In the genomic region with DNA sequence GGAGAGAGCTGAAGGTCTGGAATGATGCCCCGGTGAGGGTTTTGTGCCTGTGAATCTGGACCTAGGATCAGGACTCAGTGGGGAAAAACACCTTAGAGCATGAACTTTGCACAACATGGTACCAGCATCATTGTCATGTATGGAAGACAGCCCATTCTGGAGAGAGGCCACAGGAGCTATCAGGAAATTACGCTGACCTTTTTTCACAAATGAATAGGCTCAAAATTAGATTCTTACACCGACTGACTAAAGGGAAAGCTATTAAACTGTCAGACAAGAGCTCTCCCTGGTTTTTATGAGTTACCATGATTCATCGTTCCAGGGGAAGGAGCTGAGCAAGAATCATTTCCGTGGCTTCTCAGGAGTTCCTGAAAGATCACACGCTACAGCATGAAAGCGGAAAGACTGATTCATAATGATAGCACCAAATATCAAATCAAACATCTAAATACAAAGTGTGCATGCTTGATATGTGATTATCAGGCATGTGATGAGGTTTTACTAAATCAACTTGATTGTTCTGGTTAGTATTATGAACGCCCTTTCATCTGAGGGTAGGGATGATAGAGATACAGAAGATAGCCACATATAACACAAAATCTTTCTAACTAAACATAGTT, we compare ENCODE assay signal across 12 cellular contexts.
A peak's percentile ranks its signal among the peaks of the same experiment; 100 is the strongest.
DNase-seq lines count a peak whose midpoint lies in the region; ATAC-seq and TF ChIP-seq lines count a peak whose summit lies in the region.
"Had no signal": no experiment of that assay in that cellular context is flagged by ENCODE, and none has a peak within 500 bp of the region (broad histone marks: within the 10 kb centered on the region; RNA-seq: fewer than 3 reads in every experiment).

No MANE protein-coding gene starts in this region.

- H3K27me3 Mint-ChIP-seq in effector memory CD8-positive, alpha-beta T cell = no peaks in the 10 kb centered on the region
- no peaks in the 10 kb centered on the region for H3K27me3 Mint-ChIP-seq in progenitor cell of endocrine pancreas
- H3K27me3 Mint-ChIP-seq: activated B cell treated with CpG ODN at 0.5 μM for 24 hours had no signal

- peaks cover 0 to 3% of the 10 kb centered on the region in 2 donors for H3K9me3 Mint-ChIP-seq in effector memory CD8-positive, alpha-beta T cell
- no peaks in the 10 kb centered on the region for H3K9me3 Mint-ChIP-seq in progenitor cell of endocrine pancreas (ENCODE audit: low read depth)
- H3K9me3 Mint-ChIP-seq: activated B cell treated with CpG ODN at 0.5 μM for 24 hours had no signal

- H3K4me3 Mint-ChIP-seq in effector memory CD8-positive, alpha-beta T cell = no peak overlapping the region
- H3K4me3 Mint-ChIP-seq in progenitor cell of endocrine pancreas (ENCODE audit: low read depth) = no peak overlapping the region
- H3K4me3 Mint-ChIP-seq: activated B cell treated with CpG ODN at 0.5 μM for 24 hours had no signal

- peaks cover 6 to 8% of the 10 kb centered on the region in 2 donors for H3K4me1 Mint-ChIP-seq in effector memory CD8-positive, alpha-beta T cell (ENCODE audit: low read depth in 2 of 2)
- H3K4me1 Mint-ChIP-seq in progenitor cell of endocrine pancreas (ENCODE audit: low read depth) = no peaks in the 10 kb centered on the region

- H3K27ac Mint-ChIP-seq in effector memory CD8-positive, alpha-beta T cell = no peak overlapping the region
- no peak overlapping the region for H3K27ac Mint-ChIP-seq in progenitor cell of endocrine pancreas
- H3K27ac Mint-ChIP-seq: activated B cell treated with CpG ODN at 0.5 μM for 24 hours had no signal

- no peak overlapping the region for H3K27ac ChIP-seq in SJCRH30
- H3K27ac ChIP-seq: 22Rv1, gastrocnemius medialis, KMS-11 had no signal

- peaks cover 5% of the 10 kb centered on the region; the same call in 1 of the 2 replicates for H3K4me1 ChIP-seq in SJCRH30
- H3K4me1 ChIP-seq: gastrocnemius medialis had no signal

- H3K9me3 ChIP-seq in SJCRH30 (replicated peaks) = no peaks in the 10 kb centered on the region
- H3K9me3 ChIP-seq: gastrocnemius medialis had no signal

- H3K27me3 ChIP-seq in SJCRH30 = no peaks in the 10 kb centered on the region
- H3K27me3 ChIP-seq: gastrocnemius medialis had no signal

- DNase-seq in DMS153 (lab: John Stamatoyannopoulos, UW) (peak; percentile 53), DMS153 treated with DMSO at 0.1 percent for 48 hours (lab: John Stamatoyannopoulos, UW; ENCODE audit: unreplicated experiment) (no peak), RKO (ENCODE audit: low spot score) (peak; percentile 96), skeletal muscle cell (ENCODE audit: low read depth) (peak; percentile 91), SJCRH30 (no peak), progenitor cell of endocrine pancreas (ENCODE audit: low spot score, unreplicated experiment) (no peak)
- no peak for DNase-seq in effector memory CD8-positive, alpha-beta T cell
- DNase-seq: activated B cell treated with CpG ODN at 0.5 μM for 24 hours, gastrocnemius medialis had no signal

- ATAC-seq in effector memory CD8-positive, alpha-beta T cell (replicated peaks) = peak; percentile 8
- ATAC-seq in GM19324 (IDR thresholded peaks at IDR 0.05; ENCODE audit: low FRiP score, unreplicated experiment) = no peak
- ATAC-seq: gastrocnemius medialis had no signal

- no peak for TF ChIP-seq CTCF in progenitor cell of endocrine pancreas (IDR thresholded peaks at IDR 0.05; ENCODE audit: unreplicated experiment)

- no peaks in the 10 kb centered on the region for H3K36me3 Mint-ChIP-seq in effector memory CD8-positive, alpha-beta T cell (ENCODE audit: insufficient read depth)
- H3K36me3 Mint-ChIP-seq in progenitor cell of endocrine pancreas (ENCODE audit: insufficient read depth) = no peaks in the 10 kb centered on the region

- H3K4me3 ChIP-seq in skeletal muscle cell (ENCODE audit: low read depth, low read length) = no peak overlapping the region
- H3K4me3 ChIP-seq in SJCRH30 = no peak overlapping the region
- H3K4me3 ChIP-seq: gastrocnemius medialis had no signal

- H3K36me3 ChIP-seq in SJCRH30 = no peaks in the 10 kb centered on the region
- H3K36me3 ChIP-seq: gastrocnemius medialis had no signal

Comparison
In these comparisons a context has a peak if more than half of its experiments do, and no peak if none do; other contexts are left out.
1. DNase-seq: peak in DMS153 (single experiment), RKO (single experiment) and skeletal muscle cell (single experiment); none in DMS153 treated with DMSO at 0.1 percent for 48 hours (single experiment), effector memory CD8-positive, alpha-beta T cell (0 of 3), SJCRH30 (0 of 2) and progenitor cell of endocrine pancreas (single experiment).